Comparison of ENCODE assay signal across 14 cellular contexts in the genomic region with DNA sequence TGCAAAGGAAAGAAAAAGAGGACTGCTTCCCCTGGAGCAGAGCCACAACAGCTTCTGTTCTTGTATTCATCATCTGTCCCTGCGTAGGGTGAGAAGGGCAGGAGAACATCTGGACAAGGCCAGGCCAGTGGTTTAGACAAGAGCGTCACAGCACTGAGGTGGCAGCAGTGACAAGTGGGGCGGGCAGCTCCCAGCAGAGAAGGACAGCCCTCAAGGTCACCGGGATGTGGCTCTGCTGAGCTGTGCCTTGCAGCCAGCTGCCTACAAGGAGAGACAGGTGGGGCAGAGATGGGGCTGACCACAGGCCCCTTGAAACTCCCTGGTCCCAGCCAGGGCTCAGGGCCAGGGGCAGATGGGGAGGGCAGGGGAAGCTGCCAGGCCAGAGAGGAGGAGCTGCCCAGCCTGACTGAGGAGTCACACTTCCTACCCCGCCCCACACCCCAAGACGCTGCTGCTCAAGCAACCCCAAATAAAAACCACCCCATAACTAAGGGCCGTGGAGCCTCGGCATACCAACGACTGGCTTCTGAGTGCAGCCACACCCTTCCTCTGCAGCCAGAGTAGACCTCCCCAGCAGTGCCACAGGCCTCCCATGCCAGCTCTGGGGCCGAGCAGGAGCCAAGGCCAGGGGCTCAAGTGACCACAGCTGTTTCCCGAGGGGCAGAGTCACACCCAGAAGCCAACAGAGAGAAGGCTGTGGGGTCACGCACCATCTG. TPM values are rescaled to one million over a fixed set of nuclear protein-coding genes. Genes with fewer than 3 reads are reported as not detected.
A peak's percentile ranks its signal among the peaks of the same experiment; 100 is the strongest.
DNase-seq lines count a peak whose midpoint lies in the region; ATAC-seq and TF ChIP-seq lines count a peak whose summit lies in the region.
"Had no signal": no experiment of that assay in that cellular context is flagged by ENCODE, and none has a peak within 500 bp of the region (broad histone marks: within the 10 kb centered on the region; RNA-seq: fewer than 3 reads in every experiment).

No MANE protein-coding gene starts in this region.

- peak overlapping the region in 8 of 11 experiments; percentile 6 to 79 (median 40); a peak in 11 of 22 replicates for H3K4me2 ChIP-seq in BLaER1 treated with 17β-estradiol and CSF1 and Interleukin-3, amounts not matched to agents 10 nM and 100 nM

- H3K4me3 Mint-ChIP-seq in endodermal cell, result no peak overlapping the region
- H3K4me3 Mint-ChIP-seq: activated T-cell treated with anti-CD3 and anti-CD28 coated beads, Interleukin-2, amount 50 U/mL, for 4 hours; T-helper 1 cell treated with Interleukin-12 subunit alpha and Interleukin-12 subunit beta and Interleukin-4 antibody, amounts not matched to agents 30 μg/mL and 1 μg/mL, for 36 hours had no signal

- 68 to 83% methylated on average over 3 to 12 of the region's 12 CpGs for WGBS in endodermal cell (ENCODE audit: insufficient coverage in 1 of 2, insufficient read length in 1 of 2), 2 experiments

- peak overlapping the region in 2 of 11 experiments; percentile 10 to 21; a peak in 3 of 22 replicates for H3K27ac ChIP-seq in BLaER1 treated with 17β-estradiol and CSF1 and Interleukin-3, amounts not matched to agents 10 nM and 100 nM
- H3K27ac ChIP-seq in endodermal cell (ENCODE audit: low read depth, low read length), result no peak overlapping the region
- H3K27ac ChIP-seq: neutrophil had no signal

- peaks cover 49 to 91% (median 64%) of the 10 kb centered on the region in 10 experiments for H3K4me1 ChIP-seq in BLaER1 treated with 17β-estradiol and CSF1 and Interleukin-3, amounts not matched to agents 10 nM and 100 nM
- peaks cover 3% of the 10 kb centered on the region for H3K4me1 ChIP-seq in endodermal cell (ENCODE audit: control insufficient read depth, insufficient read depth, low read length)

- no peaks in the 10 kb centered on the region for H3K9me3 ChIP-seq in BLaER1 treated with 17β-estradiol and CSF1 and Interleukin-3, amounts not matched to agents 10 nM and 100 nM (replicated peaks in 1 of 11)
- H3K9me3 ChIP-seq in endodermal cell (ENCODE audit: control insufficient read depth, low read length), result no peaks in the 10 kb centered on the region
- H3K9me3 ChIP-seq: neutrophil had no signal

- peak; percentile 72 for DNase-seq in NCI-H226
- peak; percentile 31 for DNase-seq in endodermal cell
- peak; percentile 98 for DNase-seq in myocyte (ENCODE audit: low read depth)
- DNase-seq in glomerular visceral epithelial cell (ENCODE audit: extremely low spot score), result no peak
- DNase-seq in foreskin melanocyte, result no peak
- DNase-seq: activated T-cell treated with anti-CD3 and anti-CD28 coated beads, Interleukin-2, amount 50 U/mL, for 4 hours; COR-L47; NCI-H526; stimulated activated CD4-positive, alpha-beta T cell treated with anti-CD3 and anti-CD28 coated beads, Interleukin-4, amount 100 ng/mL, for 4 hours had no signal

- H3K27me3 ChIP-seq in BLaER1 treated with 17β-estradiol and CSF1 and Interleukin-3, amounts not matched to agents 10 nM and 100 nM, result peaks cover 0 to 14% (median 0%) of the 10 kb centered on the region in 11 experiments; a peak in 8 of 22 replicates
- no peaks in the 10 kb centered on the region for H3K27me3 ChIP-seq in endodermal cell (ENCODE audit: control insufficient read depth, insufficient read depth, low read length, poor library complexity, severe bottlenecking)

- TF ChIP-seq CTCF in endodermal cell (conservative IDR thresholded peaks at IDR 0.05), result no peak

- peaks cover 0 to 11% (median 0%) of the 10 kb centered on the region in 11 experiments; a peak in 4 of 22 replicates for H3K36me3 ChIP-seq in BLaER1 treated with 17β-estradiol and CSF1 and Interleukin-3, amounts not matched to agents 10 nM and 100 nM
- H3K36me3 ChIP-seq in endodermal cell (ENCODE audit: control insufficient read depth, insufficient read depth, low read length), result no peaks in the 10 kb centered on the region
- H3K36me3 ChIP-seq: neutrophil had no signal

- ATAC-seq in HG03135 (IDR thresholded peaks at IDR 0.05; ENCODE audit: unreplicated experiment) (no peak), HG03039 (IDR thresholded peaks at IDR 0.05; ENCODE audit: unreplicated experiment) (no peak)
- ATAC-seq: activated T-cell treated with anti-CD3 and anti-CD28 coated beads, Interleukin-2, amount 50 U/mL, for 4 hours had no signal

- peak overlapping the region in 2 of 11 experiments; percentile 14 to 52; a peak in 3 of 22 replicates for H3K9ac ChIP-seq in BLaER1 treated with 17β-estradiol and CSF1 and Interleukin-3, amounts not matched to agents 10 nM and 100 nM
- no peak overlapping the region for H3K9ac ChIP-seq in endodermal cell (ENCODE audit: extremely low read depth, low read length, poor library complexity, severe bottlenecking)

- peaks cover 24 to 93% (median 76%) of the 10 kb centered on the region in 11 experiments; a peak in 18 of 22 replicates for H4K20me1 ChIP-seq in BLaER1 treated with 17β-estradiol and CSF1 and Interleukin-3, amounts not matched to agents 10 nM and 100 nM

- no peak overlapping the region for H3K27ac Mint-ChIP-seq in endodermal cell
- H3K27ac Mint-ChIP-seq: T-helper 1 cell treated with Interleukin-12 subunit alpha and Interleukin-12 subunit beta and Interleukin-4 antibody, amounts not matched to agents 30 μg/mL and 1 μg/mL, for 36 hours had no signal

- no peaks in the 10 kb centered on the region for H3K27me3 Mint-ChIP-seq in endodermal cell (ENCODE audit: insufficient read depth)

- H3K4me3 ChIP-seq in BLaER1 treated with 17β-estradiol and CSF1 and Interleukin-3, amounts not matched to agents 10 nM and 100 nM, result no peak overlapping the region
- H3K4me3 ChIP-seq in endodermal cell (ENCODE audit: low read length), result no peak overlapping the region

- H3K4me1 Mint-ChIP-seq in endodermal cell, result peaks cover 19% of the 10 kb centered on the region

- peaks cover 7% of the 10 kb centered on the region for H3K36me3 Mint-ChIP-seq in endodermal cell (ENCODE audit: low read depth)

- no peaks in the 10 kb centered on the region for H3K9me3 Mint-ChIP-seq in endodermal cell
- H3K9me3 Mint-ChIP-seq: activated T-cell treated with anti-CD3 and anti-CD28 coated beads, Interleukin-2, amount 50 U/mL, for 4 hours; T-helper 1 cell treated with Interleukin-12 subunit alpha and Interleukin-12 subunit beta and Interleukin-4 antibody, amounts not matched to agents 30 μg/mL and 1 μg/mL, for 36 hours had no signal

RNA-seq across cellular contexts. Expression of a gene that starts 5.4 kb away (rescaled TPM):
- total RNA-seq in endodermal cell (10 to 100 TPM; 12.1 to 17.3 TPM), myocyte (87.2 and 111 TPM in 2 replicates)
- 6.5 TPM for polyA plus RNA-seq in endodermal cell (2013, experiment 1 of 2)
- 5.5 TPM for polyA plus RNA-seq in endodermal cell (2013, experiment 2 of 2)
- 68.6 TPM for polyA plus RNA-seq in myocyte (2012)

RNA-seq across cellular contexts. Expression of a gene that starts 35.9 kb away (rescaled TPM):
- total RNA-seq in endodermal cell (10 to 100 TPM; 30.7 to 32.8 TPM), myocyte (8.0 and 9.5 TPM in 2 replicates)
- 10.0 TPM for polyA plus RNA-seq in endodermal cell (2013, experiment 1 of 2)
- polyA plus RNA-seq in endodermal cell (2013, experiment 2 of 2), result 13.1 TPM
- polyA plus RNA-seq in myocyte (2012), result 8.8 TPM

Comparison
In these comparisons a context has a peak if more than half of its experiments do, and no peak if none do; other contexts are left out.
1. DNase-seq: peak in NCI-H226 (single experiment), endodermal cell (single experiment) and myocyte (single experiment); none in glomerular visceral epithelial cell (single experiment) and foreskin melanocyte (single experiment).